Comparison of ENCODE assay signal across 8 cellular contexts in genomic region chr2:43210467-43211303, GRCh38. TPM values are rescaled to one million over a fixed set of nuclear protein-coding genes. Genes with fewer than 3 reads are reported as not detected.
A peak's percentile ranks its signal among the peaks of the same experiment; 100 is the strongest.
DNase-seq lines count a peak whose midpoint lies in the region; ATAC-seq, FAIRE-seq and TF ChIP-seq lines count a peak whose summit lies in the region.

No MANE protein-coding gene starts in this region.

- H3K36me3 ChIP-seq in SJCRH30 (no peaks in the 10 kb centered on the region), sigmoid colon (no peaks in the 10 kb centered on the region)

- intact Hi-C loops in sigmoid colon (cut with DNase I): no loop called here

- no peak for FAIRE-seq in GM19239 (lab: Jason Lieb, UNC)

- no peak overlapping the region for H3K27ac ChIP-seq in SJCRH30
- H3K27ac ChIP-seq in sigmoid colon: peak overlapping the region; percentile 45 to 55 (median 47)

- no peaks in the 10 kb centered on the region for H3K4me1 ChIP-seq in SJCRH30
- H3K4me1 ChIP-seq in sigmoid colon: peaks cover 0 to 14% (median 12%) of the 10 kb centered on the region in 4 donors

- H3K4me3 ChIP-seq in SJCRH30 (no peak overlapping the region), fibroblast of pulmonary artery (replicated peaks; ENCODE audit: low read depth, low read length) (no peak overlapping the region), sigmoid colon (no peak overlapping the region)

- 40 to 50% methylated on average over 23 of the region's 23 CpGs for WGBS in sigmoid colon, 2 donors

- TF ChIP-seq CTCF in fibroblast of pulmonary artery (IDR thresholded peaks at IDR 0.05; ENCODE audit: low read length, missing control alignments) (no peak), sigmoid colon (IDR thresholded peaks at IDR 0.05) (no peak)

- TF ChIP-seq POLR2A in sigmoid colon (IDR thresholded peaks at IDR 0.05): no peak

- DNase-seq in EH (ENCODE audit: low read depth) (peak; percentile 59), SJCRH30 (peak; percentile 65 to 67), fibroblast of pulmonary artery (ENCODE audit: low read depth) (peak; percentile 80), sigmoid colon (peak; percentile 82), GM19239 (ENCODE audit: insufficient read length, low spot score) (no peak), C1 segment of cervical spinal cord (lab: John Stamatoyannopoulos, UW) (no peak), NCI-H226 (no peak)

- H3K27me3 ChIP-seq in SJCRH30 (no peaks in the 10 kb centered on the region), sigmoid colon (no peaks in the 10 kb centered on the region)

- ATAC-seq in HG03025 (IDR thresholded peaks at IDR 0.05; ENCODE audit: low FRiP score, unreplicated experiment): no peak

- TF ChIP-seq EP300 in sigmoid colon (IDR thresholded peaks at IDR 0.05): no peak

- H3K9me3 ChIP-seq in SJCRH30 (replicated peaks) (no peaks in the 10 kb centered on the region), sigmoid colon (no peaks in the 10 kb centered on the region)

RNA-seq across cellular contexts. Expression of gene ZFP36L2, which starts 15.7 kb away (rescaled TPM):
- 5.1 and 5.6 TPM in 2 replicates for total RNA-seq in SJCRH30 (2014; rRNA removed; shearing (Covaris generic))
- 100 to 1,000 TPM in 1 of 4 donors, 10 to 100 TPM in 3; 59.8 to 115 (median 72.3) TPM for total RNA-seq in sigmoid colon
- polyA plus RNA-seq in sigmoid colon: 100 to 1,000 TPM in 2 of 3 donors, 10 to 100 TPM in 1; 97.3 to 120 (median 116) TPM

Comparison
In these comparisons a context has a peak if more than half of its experiments do, and no peak if none do; other contexts are left out.
1. DNase-seq: peak in EH (single experiment), SJCRH30 (2 of 2), fibroblast of pulmonary artery (single experiment) and sigmoid colon (single experiment); none in GM19239 (single experiment), C1 segment of cervical spinal cord (0 of 14) and NCI-H226 (single experiment).